ENCODE assay signal across 8 cellular contexts in genomic region chr12:131830335-131831020, GRCh38. TPM values are rescaled to one million over a fixed set of nuclear protein-coding genes. Genes with fewer than 3 reads are reported as not detected.
DNase-seq lines count a peak whose midpoint lies in the region; ATAC-seq and TF ChIP-seq lines count a peak whose summit lies in the region.

No MANE protein-coding gene starts in this region.

- H3K36me3 ChIP-seq in urinary bladder (ENCODE audit: insufficient read depth): no peaks in the 10 kb centered on the region

- no peak for TF ChIP-seq CTCF in CD4-positive, alpha-beta T cell (IDR thresholded peaks at IDR 0.05)

- H3K27me3 ChIP-seq in CD4-positive, alpha-beta T cell (ENCODE audit: control insufficient read depth, insufficient read depth, low read length): peaks cover 45% of the 10 kb centered on the region

- CTCF ChIA-PET in CD4-positive, alpha-beta T cell (lab: Charles Lee): no interaction called here

- no peaks in the 10 kb centered on the region for H3K4me1 ChIP-seq in urinary bladder (ENCODE audit: insufficient read depth)

- POLR2A ChIA-PET in CD4-positive, alpha-beta T cell (lab: Charles Lee): no interaction called here

- ATAC-seq in CD4-positive, alpha-beta T cell (ENCODE audit: poor library complexity): peak; percentile 21
- ATAC-seq in GM19397 (IDR thresholded peaks at IDR 0.05; ENCODE audit: unreplicated experiment) (peak; percentile 47), HG03565 (IDR thresholded peaks at IDR 0.05; ENCODE audit: unreplicated experiment) (no peak)
- peak; percentile 70 for ATAC-seq in activated T-cell treated with anti-CD3 and anti-CD28 coated beads, Interleukin-2, amount 50 U/mL, for 72 hours (replicated peaks in 1 of 2)

- peaks cover 51% of the 10 kb centered on the region for H3K27me3 Mint-ChIP-seq in CD4-positive, alpha-beta T cell
- peaks cover 42% of the 10 kb centered on the region for H3K27me3 Mint-ChIP-seq in activated T-cell treated with anti-CD3 and anti-CD28 coated beads, Interleukin-2, amount 50 U/mL, for 72 hours (ENCODE audit: low read depth)

- DNase-seq in CD4-positive, alpha-beta T cell: peak in 1 of 10 experiments; percentile 25
- DNase-seq in NCI-H2196 (lab: John Stamatoyannopoulos, UW; ENCODE audit: unreplicated experiment) (peak; percentile 89), fibroblast of the conjunctiva (ENCODE audit: low read depth) (peak; percentile 70), myocyte (ENCODE audit: low read depth) (peak; percentile 84)
- DNase-seq in activated T-cell treated with anti-CD3 and anti-CD28 coated beads, Interleukin-2, amount 50 U/mL, for 72 hours: peak; percentile 59 to 70

- H3K4me1 Mint-ChIP-seq in CD4-positive, alpha-beta T cell (ENCODE audit: low read depth): peaks cover 13% of the 10 kb centered on the region
- peaks cover 15% of the 10 kb centered on the region for H3K4me1 Mint-ChIP-seq in activated T-cell treated with anti-CD3 and anti-CD28 coated beads, Interleukin-2, amount 50 U/mL, for 72 hours (ENCODE audit: low read depth)

- H3K4me3 Mint-ChIP-seq in CD4-positive, alpha-beta T cell: peak overlapping the region; percentile 78
- peak overlapping the region; percentile 73 to 80 for H3K4me3 Mint-ChIP-seq in activated T-cell treated with anti-CD3 and anti-CD28 coated beads, Interleukin-2, amount 50 U/mL, for 72 hours

- H3K4me3 ChIP-seq in urinary bladder (ENCODE audit: low read depth, low read length): peak overlapping the region; percentile 38

- H3K27ac ChIP-seq in CD4-positive, alpha-beta T cell (ENCODE audit: low read depth, low read length): no peak overlapping the region
- H3K27ac ChIP-seq in urinary bladder (ENCODE audit: low read depth): peak overlapping the region; percentile 75

- H3K27ac Mint-ChIP-seq in CD4-positive, alpha-beta T cell: no peak overlapping the region
- H3K27ac Mint-ChIP-seq in activated T-cell treated with anti-CD3 and anti-CD28 coated beads, Interleukin-2, amount 50 U/mL, for 72 hours: no peak overlapping the region

- no peaks in the 10 kb centered on the region for H3K9me3 Mint-ChIP-seq in CD4-positive, alpha-beta T cell
- no peaks in the 10 kb centered on the region for H3K9me3 Mint-ChIP-seq in activated T-cell treated with anti-CD3 and anti-CD28 coated beads, Interleukin-2, amount 50 U/mL, for 72 hours

- H3K36me3 Mint-ChIP-seq in CD4-positive, alpha-beta T cell (ENCODE audit: low read depth): no peaks in the 10 kb centered on the region
- H3K36me3 Mint-ChIP-seq in activated T-cell treated with anti-CD3 and anti-CD28 coated beads, Interleukin-2, amount 50 U/mL, for 72 hours (ENCODE audit: insufficient read depth in 2 of 2): no peaks in the 10 kb centered on the region

- intact Hi-C loops in CD4-positive, alpha-beta T cell (cut with DNase I, micrococcal nuclease): loop anchor here (10.0 kb wide), 2 partner anchors 114 to 726 kb away; partner anchors contain the start of gene EP400 (in 1 of the 2)

- no peaks in the 10 kb centered on the region for H3K9me3 ChIP-seq in CD4-positive, alpha-beta T cell (ENCODE audit: control insufficient read depth, low read length)

- WGBS in urinary bladder: under 1% methylated on average over 57 of the region's 57 CpGs

RNA-seq across cellular contexts. Expression of gene MMP17, which starts 2.3 kb away (rescaled TPM):
- total RNA-seq in CD4-positive, alpha-beta T cell: under 1 TPM; 0.17 to 0.27 TPM
- total RNA-seq in activated T-cell treated with anti-CD3 and anti-CD28 coated beads, Interleukin-2, amount 50 U/mL, for 72 hours: not detected
- total RNA-seq in myocyte: 15.5 and 40.1 TPM in 2 replicates
- 12.8 TPM for polyA plus RNA-seq in myocyte (2012)
- total RNA-seq in urinary bladder: 3.9 TPM
- polyA plus RNA-seq in urinary bladder: 6.9 TPM
